In genomic region chr11:2924381-2924780, GRCh38 we compare ENCODE assay signal across 1 cellular context.
TF ChIP-seq lines count a peak whose summit lies in the region.

No MANE protein-coding gene starts in this region.

TF ChIP-seq in HepG2, 621 proteins besides CTCF, POLR2A, EP300 and RAD21:
- TF ChIP-seq HNRNPL (IDR thresholded peaks at IDR 0.05; ENCODE audit: low read depth, low read length) = peak; percentile 48; the same call in 1 of the 2 replicates
- TF ChIP-seq ZNF530 (CRISPR knock-in tag; IDR thresholded peaks at IDR 0.05; ENCODE audit: low read depth) = no peak
- TF ChIP-seq AGO2 (optimal IDR thresholded peaks at IDR 0.05; ENCODE audit: low read depth, low read length) = peak; percentile 77
